Comparison of ENCODE assay signal across 1 cellular context in the genomic region with DNA sequence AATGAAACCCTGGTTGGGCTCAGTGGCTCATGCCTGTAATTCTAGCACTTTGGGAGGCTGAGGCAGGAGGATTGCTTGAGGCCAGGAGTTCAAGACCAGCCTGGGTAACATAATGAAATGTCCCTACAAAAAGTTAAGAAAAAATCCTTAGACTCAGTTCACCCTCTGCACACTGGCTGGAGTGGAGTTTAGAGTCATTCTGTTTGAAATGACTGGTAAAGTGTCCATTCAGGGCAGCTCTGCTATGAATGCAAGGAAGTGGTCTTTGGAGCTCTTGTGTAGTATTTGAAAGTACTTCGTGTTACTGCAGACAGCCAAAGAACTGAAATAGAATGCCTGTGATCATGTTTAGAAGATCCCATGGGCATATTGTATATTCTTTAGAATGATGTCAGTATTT.
TF ChIP-seq lines count a peak whose summit lies in the region.

No MANE protein-coding gene starts in this region.

TF ChIP-seq in IMR-90, 13 proteins besides CTCF, POLR2A, EP300 and RAD21:
- TF ChIP-seq MXI1 (IDR thresholded peaks at IDR 0.05; ENCODE audit: borderline replicate concordance, low read depth, low read length) (no peak), MAFK (IDR thresholded peaks at IDR 0.05; ENCODE audit: low read depth, low read length) (no peak), FOS (IDR thresholded peaks at IDR 0.05; ENCODE audit: low read depth, low read length) (no peak), RCOR1 (IDR thresholded peaks at IDR 0.05; ENCODE audit: insufficient replicate concordance, low read length) (no peak), NFE2L2 (IDR thresholded peaks at IDR 0.05; ENCODE audit: low read depth, low read length) (no peak), RFX5 (IDR thresholded peaks at IDR 0.05; ENCODE audit: low read depth, low read length) (no peak), CEBPB (IDR thresholded peaks at IDR 0.05; ENCODE audit: low read depth, low read length) (no peak), SMC3 (IDR thresholded peaks at IDR 0.05; ENCODE audit: low read depth, low read length) (no peak), CHD1 (IDR thresholded peaks at IDR 0.05; ENCODE audit: low read depth, low read length) (no peak), BHLHE40 (IDR thresholded peaks at IDR 0.05; ENCODE audit: low read depth, low read length) (no peak), MAZ (IDR thresholded peaks at IDR 0.05; ENCODE audit: borderline replicate concordance, low read depth, low read length) (no peak)
- TF ChIP-seq, protein P1, sequence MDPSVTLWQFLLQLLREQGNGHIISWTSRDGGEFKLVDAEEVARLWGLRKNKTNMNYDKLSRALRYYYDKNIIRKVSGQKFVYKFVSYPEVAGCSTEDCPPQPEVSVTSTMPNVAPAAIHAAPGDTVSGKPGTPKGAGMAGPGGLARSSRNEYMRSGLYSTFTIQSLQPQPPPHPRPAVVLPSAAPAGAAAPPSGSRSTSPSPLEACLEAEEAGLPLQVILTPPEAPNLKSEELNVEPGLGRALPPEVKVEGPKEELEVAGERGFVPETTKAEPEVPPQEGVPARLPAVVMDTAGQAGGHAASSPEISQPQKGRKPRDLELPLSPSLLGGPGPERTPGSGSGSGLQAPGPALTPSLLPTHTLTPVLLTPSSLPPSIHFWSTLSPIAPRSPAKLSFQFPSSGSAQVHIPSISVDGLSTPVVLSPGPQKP (IDR thresholded peaks at IDR 0.05; ENCODE audit: borderline replicate concordance, low read depth, low read length) = no peak
- TF ChIP-seq, protein P2, sequence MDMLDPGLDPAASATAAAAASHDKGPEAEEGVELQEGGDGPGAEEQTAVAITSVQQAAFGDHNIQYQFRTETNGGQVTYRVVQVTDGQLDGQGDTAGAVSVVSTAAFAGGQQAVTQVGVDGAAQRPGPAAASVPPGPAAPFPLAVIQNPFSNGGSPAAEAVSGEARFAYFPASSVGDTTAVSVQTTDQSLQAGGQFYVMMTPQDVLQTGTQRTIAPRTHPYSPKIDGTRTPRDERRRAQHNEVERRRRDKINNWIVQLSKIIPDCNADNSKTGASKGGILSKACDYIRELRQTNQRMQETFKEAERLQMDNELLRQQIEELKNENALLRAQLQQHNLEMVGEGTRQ (IDR thresholded peaks at IDR 0.05; ENCODE audit: low read depth, low read length) = no peak
